ENCODE assay signal across 28 cellular contexts in genomic region chr7:119515214-119515613, GRCh38.
"Had no signal": no experiment of that assay in that cellular context is flagged by ENCODE, and none has a peak within 500 bp of the region (broad histone marks: within the 10 kb centered on the region; RNA-seq: fewer than 3 reads in every experiment).

No MANE protein-coding gene starts in this region.

- H3K27me3 ChIP-seq: colonic mucosa, dorsolateral prefrontal cortex, esophagus muscularis mucosa, esophagus squamous epithelium, foreskin keratinocyte, gastrocnemius medialis, gastroesophageal sphincter, heart left ventricle, heart right ventricle had no signal

- H3K36me3 ChIP-seq: colonic mucosa, esophagus muscularis mucosa, esophagus squamous epithelium, gastrocnemius medialis, gastroesophageal sphincter, heart left ventricle, heart right ventricle had no signal

- DNase-seq: colonic mucosa; cortex of kidney; dermis blood vessel endothelial cell; dorsolateral prefrontal cortex; effector CD4-positive, alpha-beta T cell; effector CD8-positive, alpha-beta T cell; effector memory CD4-positive, alpha-beta T cell; effector memory CD8-positive, alpha-beta T cell; endodermal cell; erythroblast; esophagus squamous epithelium; foreskin fibroblast; foreskin melanocyte; gastrocnemius medialis; glutamatergic neuron; head of caudate nucleus; heart left ventricle; heart right ventricle had no signal

- H3K4me1 ChIP-seq: colonic mucosa, esophagus muscularis mucosa, esophagus squamous epithelium, foreskin keratinocyte, gastrocnemius medialis, gastroesophageal sphincter, heart left ventricle, heart right ventricle had no signal

- H3K4me3 ChIP-seq: colonic mucosa, coronary artery, dorsolateral prefrontal cortex, esophagus muscularis mucosa, esophagus squamous epithelium, gastrocnemius medialis, gastroesophageal sphincter, heart left ventricle, heart right ventricle had no signal

- ATAC-seq: effector memory CD8-positive, alpha-beta T cell; esophagus mucosa; foreskin keratinocyte; gastrocnemius medialis; gastroesophageal sphincter; heart left ventricle; heart right ventricle had no signal

- FAIRE-seq: colon, endometrium, endothelial cell of umbilical vein, frontal cortex had no signal

- H3K27ac ChIP-seq: colonic mucosa, coronary artery, dorsolateral prefrontal cortex, epithelial cell of prostate, esophagus muscularis mucosa, esophagus squamous epithelium, foreskin keratinocyte, gastrocnemius medialis, gastroesophageal sphincter, heart left ventricle, heart right ventricle had no signal

- H3K9me3 ChIP-seq: colonic mucosa, esophagus muscularis mucosa, gastrocnemius medialis, gastroesophageal sphincter had no signal
